ENCODE assay signal across 12 cellular contexts in genomic region chr18:23438608-23439366, GRCh38. TPM values are rescaled to one million over a fixed set of nuclear protein-coding genes. Genes with fewer than 3 reads are reported as not detected.
DNase-seq lines count a peak whose midpoint lies in the region; ATAC-seq, FAIRE-seq and TF ChIP-seq lines count a peak whose summit lies in the region.
"Had no signal": no experiment of that assay in that cellular context is flagged by ENCODE, and none has a peak within 500 bp of the region (broad histone marks: within the 10 kb centered on the region; RNA-seq: fewer than 3 reads in every experiment).

No MANE protein-coding gene starts in this region.

- H3K4me3 ChIP-seq in A549 (peak overlapping the region; percentile 72), GM23338 (no peak overlapping the region)

- FAIRE-seq in A549 (lab: Jason Lieb, UNC), result no peak

- no peaks in the 10 kb centered on the region for H4K20me1 ChIP-seq in GM23338 (replicated peaks; ENCODE audit: insufficient read depth)

- H3K27ac ChIP-seq in A549 (peak overlapping the region in 1 of 2 experiments; percentile 86; a peak in 3 of 6 replicates), GM23338 (ENCODE audit: low read depth) (no peak overlapping the region)

- no peak for TF ChIP-seq RAD21 in A549 (conservative IDR thresholded peaks at IDR 0.05 in 1 of 2, IDR thresholded peaks at IDR 0.05 in 1 of 2)

- H3K79me2 ChIP-seq in GM23338 (replicated peaks; ENCODE audit: insufficient read depth), result no peaks in the 10 kb centered on the region; the same call in 1 of the 2 replicates

- H3K4me1 ChIP-seq in A549 (peaks cover 4% of the 10 kb centered on the region; the same call in 1 of the 3 replicates), GM23338 (ENCODE audit: insufficient read depth) (no peaks in the 10 kb centered on the region; the same call in 1 of the 2 replicates)

- DNase-seq in A549 (ENCODE audit: low read depth in 1 of 2, low spot score in 1 of 2), result no peak
- no peak for DNase-seq in GM23338 (ENCODE audit: low spot score)
- no peak for DNase-seq in activated naive CD8-positive, alpha-beta T cell treated with anti-CD3 and anti-CD28 coated beads, Interleukin-2, amount 10 ng/mL, durations not matched to agents 7 days and 5 days
- DNase-seq in naive B cell, result no peak
- DNase-seq in COLO668 (lab: John Stamatoyannopoulos, UW; ENCODE audit: unreplicated experiment), result no peak
- no peak for DNase-seq in NCI-H2029 (lab: John Stamatoyannopoulos, UW)
- DNase-seq in dermis blood vessel endothelial cell, result no peak
- DNase-seq: activated CD8-positive, alpha-beta memory T cell treated with anti-CD3 and anti-CD28 coated beads, Interleukin-2, amount 50 U/mL, for 48 hours; effector CD4-positive, alpha-beta T cell; NCI-H1694 treated with DMSO at 0.1 percent for 48 hours; RPMI8226 had no signal

- H3K36me3 Mint-ChIP-seq in GM23338 (ENCODE audit: low read depth) (no peaks in the 10 kb centered on the region), naive B cell (no peaks in the 10 kb centered on the region)
- H3K36me3 Mint-ChIP-seq in activated naive CD8-positive, alpha-beta T cell treated with anti-CD3 and anti-CD28 coated beads, Interleukin-2, amount 10 ng/mL, durations not matched to agents 7 days and 5 days, result no peaks in the 10 kb centered on the region

- H3F3A ChIP-seq in GM23338 (replicated peaks; ENCODE audit: low read depth), result peaks cover 6% of the 10 kb centered on the region; the same call in 1 of the 2 replicates

- H3K4me3 Mint-ChIP-seq in GM23338 (no peak overlapping the region; the same call in 2 of the 3 replicates), naive B cell (peak overlapping the region; percentile 48 to 95 (median 87))
- H3K4me3 Mint-ChIP-seq in activated naive CD8-positive, alpha-beta T cell treated with anti-CD3 and anti-CD28 coated beads, Interleukin-2, amount 10 ng/mL, durations not matched to agents 7 days and 5 days, result peak overlapping the region; percentile 90

- no peaks in the 10 kb centered on the region for H3K9me2 ChIP-seq in GM23338 (ENCODE audit: insufficient read depth)

- CTCF ChIA-PET in A549 (lab: Yijun Ruan, JAX), result interaction anchor here (0.6 to 0.7 kb wide), 2 partner anchors 264 to 1530 kb away, joined by 3 to 4 read pairs; no protein-coding TSS in a partner anchor

- no peak for TF ChIP-seq CTCF in A549 (IDR thresholded peaks at IDR 0.05)
- no peak for TF ChIP-seq CTCF in GM23338 (conservative IDR thresholded peaks at IDR 0.05; ENCODE audit: low read depth in 2 of 2)

- no peaks in the 10 kb centered on the region for H3K9me3 ChIP-seq in A549

- H3K4me2 ChIP-seq in A549 (peak overlapping the region; percentile 74), GM23338 (no peak overlapping the region)

- H3K36me3 ChIP-seq in GM23338 (ENCODE audit: insufficient read depth), result no peaks in the 10 kb centered on the region

- H3K27ac Mint-ChIP-seq in GM23338 (no peak overlapping the region), naive B cell (peak overlapping the region in 2 of 6 donors; percentile 21 to 41)
- peak overlapping the region; percentile 45 for H3K27ac Mint-ChIP-seq in activated naive CD8-positive, alpha-beta T cell treated with anti-CD3 and anti-CD28 coated beads, Interleukin-2, amount 10 ng/mL, durations not matched to agents 7 days and 5 days

- no peak for TF ChIP-seq EP300 in A549 (IDR thresholded peaks at IDR 0.05)

- H3K27me3 Mint-ChIP-seq in GM23338 (ENCODE audit: insufficient read depth, low read depth, poor library complexity), result peaks cover 3% of the 10 kb centered on the region
- peaks cover 3% of the 10 kb centered on the region for H3K27me3 Mint-ChIP-seq in activated naive CD8-positive, alpha-beta T cell treated with anti-CD3 and anti-CD28 coated beads, Interleukin-2, amount 10 ng/mL, durations not matched to agents 7 days and 5 days
- no peaks in the 10 kb centered on the region for H3K27me3 Mint-ChIP-seq in naive B cell

- no peaks in the 10 kb centered on the region for H3K27me3 ChIP-seq in GM23338 (ENCODE audit: insufficient read depth)

- WGBS in A549 (ENCODE audit: missing lambda C conversion rate), result 64% methylated on average over 11 of the region's 11 CpGs

- H3K9me3 Mint-ChIP-seq in GM23338 (no peaks in the 10 kb centered on the region), naive B cell (no peaks in the 10 kb centered on the region)
- no peaks in the 10 kb centered on the region for H3K9me3 Mint-ChIP-seq in activated naive CD8-positive, alpha-beta T cell treated with anti-CD3 and anti-CD28 coated beads, Interleukin-2, amount 10 ng/mL, durations not matched to agents 7 days and 5 days

- peak in 1 of 2 experiments; percentile 26; a peak in 3 of 6 replicates for ATAC-seq in A549
- no peak for ATAC-seq in GM23338
- ATAC-seq in activated naive CD8-positive, alpha-beta T cell treated with anti-CD3 and anti-CD28 coated beads, Interleukin-2, amount 10 ng/mL, durations not matched to agents 7 days and 5 days (ENCODE audit: low read depth), result no peak
- ATAC-seq in naive B cell (ENCODE audit: low read depth in 2 of 2), result no peak
- ATAC-seq in GM18520 (IDR thresholded peaks at IDR 0.05; ENCODE audit: unreplicated experiment), result no peak

- H3K4me1 Mint-ChIP-seq in GM23338, result no peaks in the 10 kb centered on the region
- peaks cover 13% of the 10 kb centered on the region for H3K4me1 Mint-ChIP-seq in activated naive CD8-positive, alpha-beta T cell treated with anti-CD3 and anti-CD28 coated beads, Interleukin-2, amount 10 ng/mL, durations not matched to agents 7 days and 5 days
- peaks cover 17 to 33% (median 20%) of the 10 kb centered on the region in 3 donors for H3K4me1 Mint-ChIP-seq in naive B cell

- H2AFZ ChIP-seq in GM23338, result peak overlapping the region; percentile 91

- POLR2A ChIA-PET in A549 (lab: Yijun Ruan, JAX), result no interaction called here
- POLR2A ChIA-PET in activated naive CD8-positive, alpha-beta T cell treated with anti-CD3 and anti-CD28 coated beads, Interleukin-2, amount 10 ng/mL, durations not matched to agents 7 days and 5 days (lab: Charles Lee), result interaction anchor here (1.2 kb wide), 1 partner anchor 14 kb away, joined by 3 read pairs; the partner anchor contains the start of gene RIOK3

- no peak for TF ChIP-seq POLR2A in A549 (IDR thresholded peaks at IDR 0.05; ENCODE audit: low read length)

TF ChIP-seq in A549, 52 proteins besides CTCF, POLR2A, EP300 and RAD21 (continues in another document):
- TF ChIP-seq HOXB5 (CRISPR knock-in tag; IDR thresholded peaks at IDR 0.05) (no peak), HMGXB4 (CRISPR knock-in tag; IDR thresholded peaks at IDR 0.05; ENCODE audit: borderline replicate concordance) (no peak), MYC (IDR thresholded peaks at IDR 0.05; ENCODE audit: borderline replicate concordance, low read length) (no peak), JUN (IDR thresholded peaks at IDR 0.05) (no peak), NPAS2 (CRISPR knock-in tag; IDR thresholded peaks at IDR 0.05; ENCODE audit: borderline replicate concordance) (no peak)

TF ChIP-seq in GM23338, 12 proteins besides CTCF, POLR2A, EP300 and RAD21 (continues in another document):
- TF ChIP-seq EZH2 (IDR thresholded peaks at IDR 0.05; ENCODE audit: low read depth, unreplicated experiment) (no peak), ZNF331 (CRISPR knock-in tag; IDR thresholded peaks at IDR 0.05; ENCODE audit: low read depth) (no peak), EZH2phosphoT487 (IDR thresholded peaks at IDR 0.05; ENCODE audit: unreplicated experiment) (no peak), STAT1 (IDR thresholded peaks at IDR 0.05; ENCODE audit: unreplicated experiment) (no peak)

RNA-seq across cellular contexts. Expression of gene RIOK3, which starts 14.3 kb away (rescaled TPM):
- polyA plus RNA-seq in A549 (2011; rRNA removed) (34.4 and 43.3 TPM in 2 replicates), A549 (2017; fragmentation: RNase III; extraction: RNeasy Plus Mini Kit Qiagen cat#74134 plus additional on column Dnase treatment) (25.3 to 29.4 TPM (median 26.9 TPM) in 3 replicates), GM23338 (2016; fragmentation: Nextera tagmentation; extraction: Ambion mirVana) (20.8 and 22.7 TPM in 2 replicates), naive B cell (ENCODE audit: low read depth in 6 of 6) (10 to 100 TPM; 67.1 to 95.8 (median 78.8) TPM)
- polyA plus RNA-seq in A549 (2012; cell fraction: cytosol; rRNA removed), result 6.8 and 9.1 TPM in 2 replicates
- 9.5 and 12.9 TPM in 2 replicates for polyA plus RNA-seq in A549 (2012; cell fraction: nucleus; rRNA removed)
- polyA minus RNA-seq in A549 (2011; rRNA and poly(A)+ RNA removed), result 14.3 and 14.4 TPM in 2 replicates
- total RNA-seq in GM23338 (2014; rRNA removed; shearing (Covaris generic)), result 22.1 and 23.7 TPM in 2 replicates
- total RNA-seq in activated naive CD8-positive, alpha-beta T cell treated with anti-CD3 and anti-CD28 coated beads, Interleukin-2, amount 10 ng/mL, durations not matched to agents 7 days and 5 days, result 10 to 100 TPM; 62.8 to 72.6 TPM
- 51.4 and 68.1 TPM in 2 replicates for total RNA-seq in dermis blood vessel endothelial cell
